In genomic region chr1:227280836-227281235, GRCh38 we compare ENCODE assay signal across 31 cellular contexts.
"Had no signal": no experiment of that assay in that cellular context is flagged by ENCODE, and none has a peak within 500 bp of the region (broad histone marks: within the 10 kb centered on the region; RNA-seq: fewer than 3 reads in every experiment).

No MANE protein-coding gene starts in this region.

- H3K9me3 Mint-ChIP-seq: activated CD4-positive, alpha-beta T cell treated with anti-CD3 and anti-CD28 coated beads, Interleukin-2, amount 10 ng/mL, durations not matched to agents 24 days and 14 days; activated naive CD8-positive, alpha-beta T cell treated with anti-CD3 and anti-CD28 coated beads, Interleukin-2, amount 10 ng/mL, durations not matched to agents 7 days and 5 days had no signal

- DNase-seq: activated CD4-positive, alpha-beta T cell treated with anti-CD3 and anti-CD28 coated beads, Interleukin-2, amount 10 ng/mL, durations not matched to agents 24 days and 14 days; activated CD4-positive, alpha-beta T cell treated with anti-CD3 and anti-CD28 coated beads, Interleukin-2, amount 50 U/mL, for 4 hours; activated CD8-positive, alpha-beta T cell treated with anti-CD3 and anti-CD28 coated beads for 36 hours; activated gamma-delta T cell; activated naive CD4-positive, alpha-beta T cell treated with Interleukin-2 at 50 U/mL for 16 hours; activated naive CD8-positive, alpha-beta T cell treated with anti-CD3 and anti-CD28 coated beads, Interleukin-2, amount 10 ng/mL, durations not matched to agents 7 days and 5 days; activated T-cell treated with anti-CD3 and anti-CD28 coated beads, Interleukin-2, amount 50 U/mL, for 24 hours; amygdala; caudate nucleus; cerebellar nuclear complex; Karpas-422; MG63; NCI-H1048; NCI-H1105 treated with DMSO at 0.1 percent for 48 hours; NCI-H1436; NCI-H1694; NCI-H1930; NCI-H2081 treated with DMSO at 0.1 percent for 48 hours; NCI-H226; NCI-H446 treated with DMSO at 0.1 percent for 48 hours; NCI-H524; SHP77; SJCRH30; T1000; WERI-Rb-1 had no signal

- H3K4me1 ChIP-seq: ascending aorta, SJCRH30 had no signal

- H3K27me3 Mint-ChIP-seq: activated CD4-positive, alpha-beta T cell treated with anti-CD3 and anti-CD28 coated beads, Interleukin-2, amount 10 ng/mL, durations not matched to agents 24 days and 14 days; activated CD8-positive, alpha-beta T cell treated with anti-CD3 and anti-CD28 coated beads for 36 hours; activated naive CD4-positive, alpha-beta T cell treated with anti-CD3 and anti-CD28 coated beads, Interleukin-2, amount 50 U/mL, for 24 hours; activated naive CD8-positive, alpha-beta T cell treated with anti-CD3 and anti-CD28 coated beads, Interleukin-2, amount 10 ng/mL, durations not matched to agents 7 days and 5 days; activated T-cell treated with anti-CD3 and anti-CD28 coated beads, Interleukin-2, amount 50 U/mL, for 24 hours; brain had no signal

- H3K4me3 Mint-ChIP-seq: activated CD4-positive, alpha-beta T cell treated with anti-CD3 and anti-CD28 coated beads, Interleukin-2, amount 10 ng/mL, durations not matched to agents 24 days and 14 days; activated CD8-positive, alpha-beta T cell treated with anti-CD3 and anti-CD28 coated beads for 36 hours; activated naive CD4-positive, alpha-beta T cell treated with anti-CD3 and anti-CD28 coated beads, Interleukin-2, amount 50 U/mL, for 24 hours; activated naive CD8-positive, alpha-beta T cell treated with anti-CD3 and anti-CD28 coated beads, Interleukin-2, amount 10 ng/mL, durations not matched to agents 7 days and 5 days; activated T-cell treated with anti-CD3 and anti-CD28 coated beads, Interleukin-2, amount 50 U/mL, for 24 hours; brain had no signal

- H3K27ac Mint-ChIP-seq: activated CD4-positive, alpha-beta T cell treated with anti-CD3 and anti-CD28 coated beads, Interleukin-2, amount 10 ng/mL, durations not matched to agents 24 days and 14 days; activated CD8-positive, alpha-beta T cell treated with anti-CD3 and anti-CD28 coated beads for 36 hours; activated naive CD4-positive, alpha-beta T cell treated with anti-CD3 and anti-CD28 coated beads, Interleukin-2, amount 50 U/mL, for 24 hours; activated naive CD8-positive, alpha-beta T cell treated with anti-CD3 and anti-CD28 coated beads, Interleukin-2, amount 10 ng/mL, durations not matched to agents 7 days and 5 days; activated T-cell treated with anti-CD3 and anti-CD28 coated beads, Interleukin-2, amount 50 U/mL, for 24 hours; activated T-helper 2 cell treated with anti-CD3 and anti-CD28 coated beads, Interferon-gamma antibody, Interleukin-2, Interleukin-4, amounts not matched to agents 10 μg/mL and 5 μg/mL and 100 μg/mL, durations not matched to agents 14 hours and 24 hours and 36 hours; brain had no signal

- H3K27me3 ChIP-seq: ascending aorta, MG63, SJCRH30 had no signal

- H3K36me3 Mint-ChIP-seq: activated naive CD4-positive, alpha-beta T cell treated with anti-CD3 and anti-CD28 coated beads, Interleukin-2, amount 50 U/mL, for 24 hours; activated naive CD8-positive, alpha-beta T cell treated with anti-CD3 and anti-CD28 coated beads, Interleukin-2, amount 10 ng/mL, durations not matched to agents 7 days and 5 days had no signal

- H3K4me3 ChIP-seq: ascending aorta, MG63, SJCRH30, SK-N-MC had no signal

- H3K27ac ChIP-seq: ascending aorta, SJCRH30, SK-N-MC, WERI-Rb-1 had no signal

- H3K36me3 ChIP-seq: ascending aorta, SJCRH30, WERI-Rb-1 had no signal

- H3K4me1 Mint-ChIP-seq: activated CD4-positive, alpha-beta T cell treated with anti-CD3 and anti-CD28 coated beads, Interleukin-2, amount 10 ng/mL, durations not matched to agents 24 days and 14 days; activated naive CD4-positive, alpha-beta T cell treated with anti-CD3 and anti-CD28 coated beads, Interleukin-2, amount 50 U/mL, for 24 hours; activated naive CD8-positive, alpha-beta T cell treated with anti-CD3 and anti-CD28 coated beads, Interleukin-2, amount 10 ng/mL, durations not matched to agents 7 days and 5 days; brain had no signal

- ATAC-seq: activated CD8-positive, alpha-beta T cell treated with anti-CD3 and anti-CD28 coated beads for 36 hours; Panc1 had no signal
